ENCODE assay signal across 9 cellular contexts in the genomic region with DNA sequence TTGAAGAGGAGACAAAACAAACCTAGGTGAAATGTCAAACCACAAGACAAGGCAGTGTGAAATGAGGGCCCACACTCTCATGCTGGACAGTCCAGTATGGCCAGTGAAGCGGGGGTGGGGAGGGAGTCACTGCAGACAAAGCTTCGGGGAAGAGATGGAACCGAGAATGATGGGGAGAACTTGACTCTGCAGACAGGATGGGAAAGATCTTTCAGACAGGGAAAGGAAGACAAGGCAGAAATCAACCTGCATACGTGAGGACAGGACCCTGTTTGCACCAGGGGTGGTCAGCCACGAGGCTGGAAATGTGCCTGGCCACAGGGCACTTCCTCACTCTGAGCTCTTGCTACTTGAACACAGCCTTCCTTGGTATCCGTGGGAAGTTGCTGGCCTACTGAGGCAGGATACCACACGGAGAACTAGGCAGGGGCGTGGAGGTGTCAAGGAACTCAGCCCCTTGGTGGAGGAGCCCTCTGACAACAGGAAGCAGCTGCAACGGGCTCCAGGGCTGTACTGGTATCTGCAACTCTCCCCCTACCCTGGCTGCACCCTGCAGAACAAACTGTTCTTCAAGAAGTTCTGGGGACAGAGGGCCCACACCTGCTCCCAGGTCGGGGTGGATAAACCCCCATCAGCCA. TPM values are rescaled to one million over a fixed set of nuclear protein-coding genes. Genes with fewer than 3 reads are reported as not detected.
DNase-seq lines count a peak whose midpoint lies in the region; ATAC-seq and TF ChIP-seq lines count a peak whose summit lies in the region.
"Had no signal": no experiment of that assay in that cellular context is flagged by ENCODE, and none has a peak within 500 bp of the region (broad histone marks: within the 10 kb centered on the region; RNA-seq: fewer than 3 reads in every experiment).

No MANE protein-coding gene starts in this region.

- no peaks in the 10 kb centered on the region for H4K20me1 ChIP-seq in SU-DHL-6 (ENCODE audit: low read depth, low read length)

- no peak overlapping the region for H2AFZ ChIP-seq in SU-DHL-6 (ENCODE audit: low read depth, low read length, severe bottlenecking)

- DNase-seq in activated CD8-positive, alpha-beta memory T cell treated with anti-CD3 and anti-CD28 coated beads for 24 hours: peak; percentile 79
- no peak for DNase-seq in activated CD8-positive, alpha-beta memory T cell treated with anti-CD3 and anti-CD28 coated beads, Interleukin-2, amount 50 U/mL, for 48 hours
- DNase-seq in heart right ventricle: no peak
- DNase-seq in DMS153 treated with DMSO at 0.1 percent for 48 hours (lab: John Stamatoyannopoulos, UW; ENCODE audit: unreplicated experiment): no peak
- no peak for DNase-seq in epidermal melanocyte (ENCODE audit: insufficient read length, low spot score)
- DNase-seq: NCI-H1436 had no signal

- no peaks in the 10 kb centered on the region for H3K9me2 ChIP-seq in SU-DHL-6 (replicated peaks; ENCODE audit: insufficient read depth, low read length)

- peak overlapping the region; percentile 59 for H3K9ac ChIP-seq in SU-DHL-6 (ENCODE audit: low read length)
- peak overlapping the region in 4 of 5 donors; percentile 7 to 39 (median 22) for H3K9ac ChIP-seq in subcutaneous abdominal adipose tissue (ENCODE audit: low read length in 5 of 5)

- H3F3A ChIP-seq in SU-DHL-6 (ENCODE audit: insufficient read depth): peaks cover 73% of the 10 kb centered on the region

- H3K4me3 ChIP-seq in SU-DHL-6 (ENCODE audit: insufficient read depth, low read length, poor library complexity, severe bottlenecking) (no peak overlapping the region), heart right ventricle (no peak overlapping the region), subcutaneous abdominal adipose tissue (ENCODE audit: low read depth in 1 of 5, low read length in 5 of 5) (no peak overlapping the region)

- ATAC-seq in heart right ventricle (no peak), HG02763 (IDR thresholded peaks at IDR 0.05; ENCODE audit: unreplicated experiment) (no peak)

- no peaks in the 10 kb centered on the region for H3K79me2 ChIP-seq in SU-DHL-6 (ENCODE audit: insufficient read depth, low read length)

- H3K27ac ChIP-seq in SU-DHL-6 (ENCODE audit: low read depth, low read length) (peak overlapping the region; percentile 98), heart right ventricle (peak overlapping the region; percentile 3 to 89 (median 66)), subcutaneous abdominal adipose tissue (ENCODE audit: low read depth, low read length) (peak overlapping the region; percentile 76)

- H3K9me3 ChIP-seq in SU-DHL-6 (ENCODE audit: insufficient read depth, low read length): no peaks in the 10 kb centered on the region
- no peaks in the 10 kb centered on the region for H3K9me3 ChIP-seq in heart right ventricle
- H3K9me3 ChIP-seq in subcutaneous abdominal adipose tissue (ENCODE audit: control insufficient read depth in 5 of 5, low read length in 5 of 5): no peaks in the 10 kb centered on the region

- intact Hi-C loops in heart right ventricle (cut with DNase I): loop anchor here (2.0 to 10.0 kb wide), 10 partner anchors 34 to 377 kb away; a partner anchor contains a TSS

- no peaks in the 10 kb centered on the region for H3K27me3 ChIP-seq in SU-DHL-6 (ENCODE audit: low read length)
- no peaks in the 10 kb centered on the region for H3K27me3 ChIP-seq in heart right ventricle
- H3K27me3 ChIP-seq in subcutaneous abdominal adipose tissue (ENCODE audit: control insufficient read depth in 5 of 5, insufficient read depth in 4 of 5, low read length in 5 of 5): no peaks in the 10 kb centered on the region

- WGBS in heart right ventricle, 2 donors: 57% methylated on average over 10 of the region's 10 CpGs

- H3K36me3 ChIP-seq in SU-DHL-6 (ENCODE audit: low read length) (no peaks in the 10 kb centered on the region), heart right ventricle (peaks cover 0 to 11% (median 0%) of the 10 kb centered on the region in 9 donors), subcutaneous abdominal adipose tissue (ENCODE audit: control insufficient read depth in 5 of 5, insufficient read depth in 5 of 5, low read length in 5 of 5) (peaks cover 0 to 6% (median 0%) of the 10 kb centered on the region in 5 donors)

- peak overlapping the region; percentile 59 for H3K4me2 ChIP-seq in SU-DHL-6 (ENCODE audit: low read depth, low read length, poor library complexity, severe bottlenecking)

- H3K4me1 ChIP-seq in heart right ventricle: peaks cover 3 to 67% (median 54%) of the 10 kb centered on the region in 9 donors
- H3K4me1 ChIP-seq in subcutaneous abdominal adipose tissue (ENCODE audit: control insufficient read depth in 5 of 5, insufficient read depth in 5 of 5, low read length in 5 of 5): peaks cover 17 to 53% (median 37%) of the 10 kb centered on the region in 5 donors

- no peak for TF ChIP-seq CTCF in SU-DHL-6 (IDR thresholded peaks at IDR 0.05; ENCODE audit: insufficient read depth, low read length, poor library complexity, severe bottlenecking)
- no peak for TF ChIP-seq CTCF in heart right ventricle (IDR thresholded peaks at IDR 0.05)

RNA-seq across cellular contexts. Expression of a gene that starts 9.3 kb away (rescaled TPM):
- total RNA-seq in heart right ventricle: 100 to 1,000 TPM; 189 to 290 (median 210) TPM
- polyA plus RNA-seq in heart right ventricle: 100 to 1,000 TPM; 395 to 699 TPM
